In genomic region chr6:148934534-148934933, GRCh38 we compare ENCODE assay signal across 13 cellular contexts.
DNase-seq lines count a peak whose midpoint lies in the region; ATAC-seq and TF ChIP-seq lines count a peak whose summit lies in the region.
"Had no signal": no experiment of that assay in that cellular context is flagged by ENCODE, and none has a peak within 500 bp of the region (broad histone marks: within the 10 kb centered on the region; RNA-seq: fewer than 3 reads in every experiment).

No MANE protein-coding gene starts in this region.

- H3K4me1 ChIP-seq in cardiac muscle cell (ENCODE audit: low read depth) (peaks cover 19% of the 10 kb centered on the region), lower lobe of right lung (no peaks in the 10 kb centered on the region)

- no peaks in the 10 kb centered on the region for H3K36me3 ChIP-seq in cardiac muscle cell
- H3K36me3 ChIP-seq in lower lobe of right lung = no peaks in the 10 kb centered on the region

- no peak for ATAC-seq in Right ventricle myocardium inferior
- peak; percentile 67 to 68 for ATAC-seq in lower lobe of right lung
- ATAC-seq in GM18907 (IDR thresholded peaks at IDR 0.05; ENCODE audit: unreplicated experiment) = no peak
- ATAC-seq: activated T-helper 17 cell treated with anti-CD3 and anti-CD28 coated beads, Interleukin-2, amount 50 U/mL, for 72 hours; mucosa of descending colon had no signal

- H3K27me3 ChIP-seq in cardiac muscle cell = no peaks in the 10 kb centered on the region
- H3K27me3 ChIP-seq in lower lobe of right lung (ENCODE audit: low read depth) = no peaks in the 10 kb centered on the region

- H3K27me3 Mint-ChIP-seq in activated CD4-positive, alpha-beta memory T cell treated with anti-CD3 and anti-CD28 coated beads for 36 hours = no peaks in the 10 kb centered on the region
- H3K27me3 Mint-ChIP-seq: activated T-helper 17 cell treated with anti-CD3 and anti-CD28 coated beads, Interleukin-2, amount 50 U/mL, for 72 hours had no signal

- H3K36me3 Mint-ChIP-seq in activated CD4-positive, alpha-beta memory T cell treated with anti-CD3 and anti-CD28 coated beads for 36 hours = no peaks in the 10 kb centered on the region

- H3K4me1 Mint-ChIP-seq in activated CD4-positive, alpha-beta memory T cell treated with anti-CD3 and anti-CD28 coated beads for 36 hours (ENCODE audit: low read depth) = no peaks in the 10 kb centered on the region

- DNase-seq in cardiac muscle cell (ENCODE audit: low read depth in 1 of 2, low spot score in 1 of 2) (peak; percentile 50 to 51), Right ventricle myocardium inferior (ENCODE audit: missing footprints) (no peak), astrocyte of the hippocampus (ENCODE audit: low read depth, low spot score) (peak; percentile 46), lower lobe of right lung (peak; percentile 47)
- DNase-seq in activated T-cell treated with anti-CD3 and anti-CD28 coated beads, Interleukin-2, amount 50 U/mL, for 1 hour = no peak
- no peak for DNase-seq in effector CD4-positive, alpha-beta T cell
- DNase-seq in activated CD4-positive, alpha-beta memory T cell treated with anti-CD3 and anti-CD28 coated beads for 36 hours = no peak
- DNase-seq: dermis blood vessel endothelial cell; NCI-H748 treated with DMSO at 0.1 percent for 48 hours; stimulated activated naive CD4-positive, alpha-beta T cell treated with Interleukin-2 at 50 U/mL for 16 hours had no signal

- no peaks in the 10 kb centered on the region for H3K9me3 Mint-ChIP-seq in activated CD4-positive, alpha-beta memory T cell treated with anti-CD3 and anti-CD28 coated beads for 36 hours
- H3K9me3 Mint-ChIP-seq: activated T-helper 17 cell treated with anti-CD3 and anti-CD28 coated beads, Interleukin-2, amount 50 U/mL, for 72 hours had no signal

- no peak for TF ChIP-seq CTCF in cardiac muscle cell (IDR thresholded peaks at IDR 0.05; ENCODE audit: low read depth, low read length)
- no peak for TF ChIP-seq CTCF in lower lobe of right lung (IDR thresholded peaks at IDR 0.05)

- POLR2A ChIA-PET in activated CD4-positive, alpha-beta memory T cell treated with anti-CD3 and anti-CD28 coated beads for 36 hours (lab: Charles Lee) = no interaction called here

- CTCF ChIA-PET in activated CD4-positive, alpha-beta memory T cell treated with anti-CD3 and anti-CD28 coated beads for 36 hours (lab: Charles Lee) = no interaction called here

- no peak overlapping the region for H3K27ac Mint-ChIP-seq in activated CD4-positive, alpha-beta memory T cell treated with anti-CD3 and anti-CD28 coated beads for 36 hours
- H3K27ac Mint-ChIP-seq: activated T-helper 17 cell treated with anti-CD3 and anti-CD28 coated beads, Interleukin-2, amount 50 U/mL, for 72 hours had no signal

- no peak overlapping the region for H3K4me3 Mint-ChIP-seq in activated CD4-positive, alpha-beta memory T cell treated with anti-CD3 and anti-CD28 coated beads for 36 hours
- H3K4me3 Mint-ChIP-seq: activated T-helper 17 cell treated with anti-CD3 and anti-CD28 coated beads, Interleukin-2, amount 50 U/mL, for 72 hours had no signal

- H3K9me3 ChIP-seq in cardiac muscle cell (ENCODE audit: low read depth) (no peaks in the 10 kb centered on the region), lower lobe of right lung (no peaks in the 10 kb centered on the region)
- H3K9me3 ChIP-seq: mucosa of descending colon had no signal

- H3K27ac ChIP-seq in cardiac muscle cell = peak overlapping the region; percentile 20
- no peak overlapping the region for H3K27ac ChIP-seq in lower lobe of right lung

- H3K4me3 ChIP-seq in cardiac muscle cell (no peak overlapping the region), lower lobe of right lung (no peak overlapping the region)
- H3K4me3 ChIP-seq: mucosa of descending colon had no signal

- intact Hi-C loops in Right ventricle myocardium inferior (cut with DNase I) = no loop called here
- intact Hi-C loops in lower lobe of right lung (cut with DNase I) = no loop called here
- intact Hi-C loops in activated CD4-positive, alpha-beta memory T cell treated with anti-CD3 and anti-CD28 coated beads for 36 hours (cut with micrococcal nuclease) = no loop called here

Comparison
In these comparisons a context has a peak if more than half of its experiments do, and no peak if none do; other contexts are left out.
1. DNase-seq: peak in cardiac muscle cell (2 of 2), astrocyte of the hippocampus (single experiment) and lower lobe of right lung (single experiment); none in Right ventricle myocardium inferior (single experiment), activated T-cell treated with anti-CD3 and anti-CD28 coated beads, Interleukin-2, amount 50 U/mL, for 1 hour (single experiment), effector CD4-positive, alpha-beta T cell (single experiment) and activated CD4-positive, alpha-beta memory T cell treated with anti-CD3 and anti-CD28 coated beads for 36 hours (single experiment).
2. ATAC-seq: peak in lower lobe of right lung (2 of 2); none in Right ventricle myocardium inferior (single experiment) and GM18907 (single experiment).